1 cellular context compared by ENCODE assay signal in the genomic region with DNA sequence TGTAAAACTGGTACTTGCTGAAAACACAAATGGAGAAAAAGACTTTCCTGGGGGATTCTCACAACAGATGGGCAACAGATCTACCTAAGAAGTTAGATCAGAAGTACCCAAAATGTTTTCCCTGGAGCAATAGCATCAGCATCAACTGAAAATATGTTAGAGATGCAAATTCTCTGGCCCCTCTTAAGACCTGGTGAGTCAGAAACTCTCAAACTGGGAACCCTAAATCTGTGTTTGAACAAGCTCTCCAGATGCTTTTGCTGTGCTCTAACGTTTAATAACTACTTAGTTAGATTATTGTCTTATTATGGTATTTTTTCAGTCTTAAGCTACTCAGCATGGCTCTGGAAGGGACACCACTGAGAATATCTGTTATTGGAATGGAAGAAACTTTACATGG.
TF ChIP-seq lines count a peak whose summit lies in the region.

No MANE protein-coding gene starts in this region.

TF ChIP-seq in IMR-90, 13 proteins besides CTCF, POLR2A, EP300 and RAD21:
- no peak for TF ChIP-seq FOS (IDR thresholded peaks at IDR 0.05; ENCODE audit: low read depth, low read length)
- TF ChIP-seq SMC3 (IDR thresholded peaks at IDR 0.05; ENCODE audit: low read depth, low read length), result no peak
- TF ChIP-seq MXI1 (IDR thresholded peaks at IDR 0.05; ENCODE audit: borderline replicate concordance, low read depth, low read length), result no peak
- no peak for TF ChIP-seq USF2 (IDR thresholded peaks at IDR 0.05; ENCODE audit: low read depth, low read length)
- no peak for TF ChIP-seq NFE2L2 (IDR thresholded peaks at IDR 0.05; ENCODE audit: low read depth, low read length)
- no peak for TF ChIP-seq MAZ (IDR thresholded peaks at IDR 0.05; ENCODE audit: borderline replicate concordance, low read depth, low read length)
- TF ChIP-seq MAFK (IDR thresholded peaks at IDR 0.05; ENCODE audit: low read depth, low read length), result no peak
- no peak for TF ChIP-seq RFX5 (IDR thresholded peaks at IDR 0.05; ENCODE audit: low read depth, low read length)
- TF ChIP-seq BHLHE40 (IDR thresholded peaks at IDR 0.05; ENCODE audit: low read depth, low read length), result no peak
- TF ChIP-seq, protein P1, sequence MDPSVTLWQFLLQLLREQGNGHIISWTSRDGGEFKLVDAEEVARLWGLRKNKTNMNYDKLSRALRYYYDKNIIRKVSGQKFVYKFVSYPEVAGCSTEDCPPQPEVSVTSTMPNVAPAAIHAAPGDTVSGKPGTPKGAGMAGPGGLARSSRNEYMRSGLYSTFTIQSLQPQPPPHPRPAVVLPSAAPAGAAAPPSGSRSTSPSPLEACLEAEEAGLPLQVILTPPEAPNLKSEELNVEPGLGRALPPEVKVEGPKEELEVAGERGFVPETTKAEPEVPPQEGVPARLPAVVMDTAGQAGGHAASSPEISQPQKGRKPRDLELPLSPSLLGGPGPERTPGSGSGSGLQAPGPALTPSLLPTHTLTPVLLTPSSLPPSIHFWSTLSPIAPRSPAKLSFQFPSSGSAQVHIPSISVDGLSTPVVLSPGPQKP (IDR thresholded peaks at IDR 0.05; ENCODE audit: borderline replicate concordance, low read depth, low read length), result no peak
- no peak for TF ChIP-seq CEBPB (IDR thresholded peaks at IDR 0.05; ENCODE audit: low read depth, low read length)
- no peak for TF ChIP-seq RCOR1 (IDR thresholded peaks at IDR 0.05; ENCODE audit: insufficient replicate concordance, low read length)
- no peak for TF ChIP-seq CHD1 (IDR thresholded peaks at IDR 0.05; ENCODE audit: low read depth, low read length)
